1 cellular context compared by ENCODE assay signal in the genomic region with DNA sequence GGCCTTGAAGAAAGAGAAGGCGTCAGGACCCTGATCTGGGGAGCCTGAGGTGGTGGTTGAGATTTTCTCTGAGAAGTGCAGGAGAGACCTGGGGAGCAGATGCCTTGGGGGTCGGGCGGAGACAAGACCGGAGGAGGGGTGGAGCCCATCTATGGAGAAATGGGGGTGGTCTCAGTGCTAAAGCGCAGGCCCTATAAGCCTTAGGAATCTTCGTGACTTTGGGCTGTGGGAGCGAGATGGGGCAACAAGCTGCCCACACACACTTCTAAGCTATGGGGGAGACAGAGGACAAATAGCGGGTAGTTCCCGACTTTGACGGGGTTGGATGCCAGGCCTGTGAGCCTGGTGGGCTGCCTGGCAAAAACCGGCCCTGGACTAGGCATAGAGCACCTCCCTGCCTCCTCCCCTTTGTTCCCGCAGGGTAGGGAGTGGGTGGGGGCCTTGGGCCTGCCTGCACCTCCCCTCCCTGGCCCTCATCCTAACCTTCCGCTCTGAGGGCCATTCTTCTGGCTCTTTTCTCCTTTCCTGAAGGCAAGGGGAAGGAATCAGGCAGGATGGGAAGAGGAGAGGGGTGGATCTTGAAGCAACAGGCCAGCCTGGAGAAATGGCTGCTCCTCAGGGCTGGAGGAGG.
TF ChIP-seq lines count a peak whose summit lies in the region.

No MANE protein-coding gene starts in this region.

TF ChIP-seq in SK-N-SH treated with all-trans-retinoic acid at 6 μM for 48 hours, 23 proteins besides CTCF, POLR2A, EP300 and RAD21 (continued from another document):
- TF ChIP-seq, protein P1, sequence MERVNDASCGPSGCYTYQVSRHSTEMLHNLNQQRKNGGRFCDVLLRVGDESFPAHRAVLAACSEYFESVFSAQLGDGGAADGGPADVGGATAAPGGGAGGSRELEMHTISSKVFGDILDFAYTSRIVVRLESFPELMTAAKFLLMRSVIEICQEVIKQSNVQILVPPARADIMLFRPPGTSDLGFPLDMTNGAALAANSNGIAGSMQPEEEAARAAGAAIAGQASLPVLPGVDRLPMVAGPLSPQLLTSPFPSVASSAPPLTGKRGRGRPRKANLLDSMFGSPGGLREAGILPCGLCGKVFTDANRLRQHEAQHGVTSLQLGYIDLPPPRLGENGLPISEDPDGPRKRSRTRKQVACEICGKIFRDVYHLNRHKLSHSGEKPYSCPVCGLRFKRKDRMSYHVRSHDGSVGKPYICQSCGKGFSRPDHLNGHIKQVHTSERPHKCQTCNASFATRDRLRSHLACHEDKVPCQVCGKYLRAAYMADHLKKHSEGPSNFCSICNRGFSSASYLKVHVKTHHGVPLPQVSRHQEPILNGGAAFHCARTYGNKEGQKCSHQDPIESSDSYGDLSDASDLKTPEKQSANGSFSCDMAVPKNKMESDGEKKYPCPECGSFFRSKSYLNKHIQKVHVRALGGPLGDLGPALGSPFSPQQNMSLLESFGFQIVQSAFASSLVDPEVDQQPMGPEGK (CRISPR knock-in tag; IDR thresholded peaks at IDR 0.05; ENCODE audit: borderline replicate concordance): no peak
- TF ChIP-seq PPARA (CRISPR knock-in tag; IDR thresholded peaks at IDR 0.05; ENCODE audit: borderline replicate concordance): no peak
- no peak for TF ChIP-seq BACH2 (CRISPR knock-in tag; IDR thresholded peaks at IDR 0.05; ENCODE audit: borderline replicate concordance)
